8 cellular contexts compared by ENCODE assay signal in genomic region chr11:59172345-59173079, GRCh38. TPM values are rescaled to one million over a fixed set of nuclear protein-coding genes. Genes with fewer than 3 reads are reported as not detected.
A peak's percentile ranks its signal among the peaks of the same experiment; 100 is the strongest.
DNase-seq lines count a peak whose midpoint lies in the region; ATAC-seq and TF ChIP-seq lines count a peak whose summit lies in the region.

No MANE protein-coding gene starts in this region.

- TF ChIP-seq CTCF in nephron progenitor cell (IDR thresholded peaks at IDR 0.05) = no peak

- H3K9me3 Mint-ChIP-seq in activated CD4-positive, alpha-beta memory T cell treated with anti-CD3 and anti-CD28 coated beads for 36 hours = no peaks in the 10 kb centered on the region
- no peaks in the 10 kb centered on the region for H3K9me3 Mint-ChIP-seq in nephron progenitor cell

- POLR2A ChIA-PET in activated CD4-positive, alpha-beta memory T cell treated with anti-CD3 and anti-CD28 coated beads for 36 hours (lab: Charles Lee) = interaction anchor here (1.6 kb wide), 1 partner anchor 8 kb away, joined by 6 read pairs; no protein-coding TSS in a partner anchor

- CTCF ChIA-PET in activated CD4-positive, alpha-beta memory T cell treated with anti-CD3 and anti-CD28 coated beads for 36 hours (lab: Charles Lee) = interaction anchor here (0.5 to 10.2 kb wide), 38 partner anchors 7 to 1366 kb away, joined by 3 to 157 read pairs (median 5); partner anchors contain the start of genes FAM111A, FAM111B, MPEG1 and OR5A1

- peak overlapping the region; percentile 72 for H3K4me3 Mint-ChIP-seq in activated CD4-positive, alpha-beta memory T cell treated with anti-CD3 and anti-CD28 coated beads for 36 hours
- peak overlapping the region; percentile 94 for H3K4me3 Mint-ChIP-seq in nephron progenitor cell

- peaks cover 21% of the 10 kb centered on the region for H3K4me1 Mint-ChIP-seq in activated CD4-positive, alpha-beta memory T cell treated with anti-CD3 and anti-CD28 coated beads for 36 hours (ENCODE audit: low read depth)
- peaks cover 34% of the 10 kb centered on the region for H3K4me1 Mint-ChIP-seq in nephron progenitor cell

- DNase-seq in COLO668 (lab: John Stamatoyannopoulos, UW; ENCODE audit: unreplicated experiment) (peak; percentile 41), nephron progenitor cell (peak; percentile 56), amniotic stem cell (lab: John Stamatoyannopoulos, UW) (no peak), EL (no peak)
- peak; percentile 35 for DNase-seq in activated CD4-positive, alpha-beta memory T cell treated with anti-CD3 and anti-CD28 coated beads for 36 hours

- ATAC-seq in GM19395 (IDR thresholded peaks at IDR 0.05; ENCODE audit: unreplicated experiment) (peak; percentile 43), HG03432 (IDR thresholded peaks at IDR 0.05; ENCODE audit: unreplicated experiment) (peak; percentile 36), esophagus mucosa (peak; percentile 5)

- intact Hi-C loops in activated CD4-positive, alpha-beta memory T cell treated with anti-CD3 and anti-CD28 coated beads for 36 hours (cut with micrococcal nuclease) = no loop called here

- no peaks in the 10 kb centered on the region for H3K36me3 Mint-ChIP-seq in activated CD4-positive, alpha-beta memory T cell treated with anti-CD3 and anti-CD28 coated beads for 36 hours
- peaks cover 8% of the 10 kb centered on the region for H3K36me3 Mint-ChIP-seq in nephron progenitor cell (ENCODE audit: low read depth)

- peaks cover 10% of the 10 kb centered on the region for H3K27me3 Mint-ChIP-seq in activated CD4-positive, alpha-beta memory T cell treated with anti-CD3 and anti-CD28 coated beads for 36 hours
- peaks cover 3% of the 10 kb centered on the region for H3K27me3 Mint-ChIP-seq in nephron progenitor cell (ENCODE audit: low read depth, poor library complexity)

- H3K27ac Mint-ChIP-seq in activated CD4-positive, alpha-beta memory T cell treated with anti-CD3 and anti-CD28 coated beads for 36 hours = no peak overlapping the region
- H3K27ac Mint-ChIP-seq in nephron progenitor cell = no peak overlapping the region

RNA-seq across cellular contexts. Expression of gene DTX4, which starts 0.6 kb away (rescaled TPM):
- under 1 TPM; 0.05 to 0.07 TPM for total RNA-seq in activated CD4-positive, alpha-beta memory T cell treated with anti-CD3 and anti-CD28 coated beads for 36 hours
- total RNA-seq in esophagus mucosa = 3.3 TPM

RNA-seq across cellular contexts. Expression of gene FAM111A, which starts 29.9 kb away (rescaled TPM):
- 10 to 100 TPM; 87.6 to 87.8 TPM for total RNA-seq in activated CD4-positive, alpha-beta memory T cell treated with anti-CD3 and anti-CD28 coated beads for 36 hours
- 7.5 TPM for total RNA-seq in esophagus mucosa

RNA-seq across cellular contexts. Expression of gene MPEG1, which starts 40.2 kb away (rescaled TPM):
- total RNA-seq in activated CD4-positive, alpha-beta memory T cell treated with anti-CD3 and anti-CD28 coated beads for 36 hours = not detected
- 1.8 TPM for total RNA-seq in esophagus mucosa

Comparison
In these comparisons a context has a peak if more than half of its experiments do, and no peak if none do; other contexts are left out.
1. DNase-seq: peak in COLO668 (single experiment), activated CD4-positive, alpha-beta memory T cell treated with anti-CD3 and anti-CD28 coated beads for 36 hours (single experiment) and nephron progenitor cell (single experiment); none in amniotic stem cell (single experiment) and EL (single experiment).
2. RNA of gene FAM111A, which starts 29.9 kb away (total RNA-seq): 87.6 to 87.8 TPM in activated CD4-positive, alpha-beta memory T cell treated with anti-CD3 and anti-CD28 coated beads for 36 hours; 7.5 TPM in esophagus mucosa (single experiment); every median in the first group is over 10 times any median in the second.
3. Peak in every context shown above with its lines, with median percentiles within 50 percentile points of each other: ATAC-seq.